19 cellular contexts compared by ENCODE assay signal in the genomic region with DNA sequence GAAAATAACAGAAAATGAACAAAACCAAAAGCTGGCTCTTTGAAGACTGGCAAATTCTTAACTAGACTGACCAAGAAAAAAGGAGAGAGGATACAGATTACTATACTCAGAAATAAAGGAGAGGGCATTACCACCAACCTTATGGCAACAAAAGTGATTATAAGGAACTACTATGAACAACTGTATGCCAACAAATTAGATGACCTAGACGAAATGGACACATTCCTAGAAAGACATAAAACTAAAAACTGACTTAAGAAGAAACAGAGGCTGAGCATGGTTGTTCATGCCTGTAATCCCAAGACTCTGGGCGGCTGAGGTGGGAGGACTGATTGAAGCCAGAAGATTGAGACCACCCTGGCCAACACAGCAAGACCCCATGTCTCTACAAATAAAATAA. TPM values are rescaled to one million over a fixed set of nuclear protein-coding genes. Genes with fewer than 3 reads are reported as not detected.
DNase-seq lines count a peak whose midpoint lies in the region; ATAC-seq, FAIRE-seq and TF ChIP-seq lines count a peak whose summit lies in the region.
"Had no signal": no experiment of that assay in that cellular context is flagged by ENCODE, and none has a peak within 500 bp of the region (broad histone marks: within the 10 kb centered on the region; RNA-seq: fewer than 3 reads in every experiment).

No MANE protein-coding gene starts in this region.

- TF ChIP-seq EP300 in HepG2 (IDR thresholded peaks at IDR 0.05; ENCODE audit: low read depth in 2 of 2, low read length in 2 of 2): no peak
- no peak for TF ChIP-seq EP300 in HepG2 (CRISPR knock-in tag; IDR thresholded peaks at IDR 0.05; ENCODE audit: borderline replicate concordance)

- H2BK12ac ChIP-seq in trophoblast cell (ENCODE audit: low read length) (no peak overlapping the region), H9 (ENCODE audit: insufficient read length, low read depth, low read length) (no peak overlapping the region)

- no peak overlapping the region for H3K4me2 ChIP-seq in HepG2 (ENCODE audit: low read depth, low read length)
- H3K4me2 ChIP-seq in trophoblast cell (ENCODE audit: low read length): no peak overlapping the region
- H3K4me2 ChIP-seq in H9 (ENCODE audit: insufficient read depth, insufficient read length, low read length): no peak overlapping the region

- H4K20me1 ChIP-seq in HepG2 (ENCODE audit: insufficient read depth, low read length) (peaks cover 31% of the 10 kb centered on the region; the same call in 1 of the 2 replicates), H9 (ENCODE audit: control insufficient read depth, insufficient read depth, insufficient read length) (no peaks in the 10 kb centered on the region)

- H3K4me3 Mint-ChIP-seq in activated CD8-positive, alpha-beta memory T cell treated with anti-CD3 and anti-CD28 coated beads, Interleukin-2, amount 10 ng/mL, durations not matched to agents 7 days and 5 days: no peak overlapping the region
- no peak overlapping the region for H3K4me3 Mint-ChIP-seq in activated B cell treated with CpG ODN at 0.5 μM for 24 hours
- no peak overlapping the region for H3K4me3 Mint-ChIP-seq in H9
- H3K4me3 Mint-ChIP-seq: B cell; CD8-positive, alpha-beta T cell had no signal

- BruUV-seq in HepG2 (replicated peaks; lab: Mats Ljungman, UMichigan): no TSS peak

- peak overlapping the region; percentile 29 for H3K27ac Mint-ChIP-seq in activated CD8-positive, alpha-beta memory T cell treated with anti-CD3 and anti-CD28 coated beads, Interleukin-2, amount 10 ng/mL, durations not matched to agents 7 days and 5 days
- H3K27ac Mint-ChIP-seq in activated B cell treated with CpG ODN at 0.5 μM for 24 hours: peak overlapping the region; percentile 30
- no peak overlapping the region for H3K27ac Mint-ChIP-seq in H9
- H3K27ac Mint-ChIP-seq: B cell; CD8-positive, alpha-beta T cell had no signal

- peaks cover 3% of the 10 kb centered on the region for H3K9me3 Mint-ChIP-seq in activated CD8-positive, alpha-beta memory T cell treated with anti-CD3 and anti-CD28 coated beads, Interleukin-2, amount 10 ng/mL, durations not matched to agents 7 days and 5 days (ENCODE audit: low read depth)
- H3K9me3 Mint-ChIP-seq in activated B cell treated with CpG ODN at 0.5 μM for 24 hours (no peaks in the 10 kb centered on the region), H9 (no peaks in the 10 kb centered on the region)
- H3K9me3 Mint-ChIP-seq: CD8-positive, alpha-beta T cell had no signal

- no peaks in the 10 kb centered on the region for H3K4me1 ChIP-seq in HepG2 (ENCODE audit: insufficient read depth, low read length)
- H3K4me1 ChIP-seq in right lobe of liver: peaks cover 0 to 8% (median 3%) of the 10 kb centered on the region in 4 donors
- peaks cover 0 to 3% of the 10 kb centered on the region in 2 experiments for H3K4me1 ChIP-seq in trophoblast cell (ENCODE audit: control insufficient read depth in 1 of 2, insufficient read depth in 2 of 2, low read length in 2 of 2)
- H3K4me1 ChIP-seq in H9 (ENCODE audit: insufficient read depth, low read length): no peaks in the 10 kb centered on the region

- H3K36me3 ChIP-seq in HepG2 (replicated peaks in 1 of 2; ENCODE audit: control insufficient read depth in 1 of 2, insufficient read depth in 2 of 2, low read length in 2 of 2): peaks cover 15 to 53% of the 10 kb centered on the region in 2 experiments
- peaks cover 0 to 5% (median 2%) of the 10 kb centered on the region in 4 donors for H3K36me3 ChIP-seq in right lobe of liver
- peaks cover 5 to 7% of the 10 kb centered on the region in 2 experiments for H3K36me3 ChIP-seq in trophoblast cell (ENCODE audit: control insufficient read depth in 1 of 2, insufficient read depth in 2 of 2, low read length in 2 of 2)

- intact Hi-C loops in HepG2 (cut with micrococcal nuclease; ENCODE audit: unreplicated experiment): no loop called here
- intact Hi-C loops in right lobe of liver (cut with DNase I): no loop called here
- intact Hi-C loops in activated B cell treated with CpG ODN at 0.5 μM for 24 hours (cut with micrococcal nuclease): no loop called here

- H3K79me2 ChIP-seq in HepG2 (ENCODE audit: insufficient read depth, low read length) (peaks cover 65% of the 10 kb centered on the region), trophoblast cell (ENCODE audit: control insufficient read depth, insufficient read depth, low read length, poor library complexity) (peaks cover 3% of the 10 kb centered on the region), H9 (ENCODE audit: insufficient read depth, low read length) (no peaks in the 10 kb centered on the region)

- H3K27me3 ChIP-seq in HepG2 (ENCODE audit: control insufficient read depth in 1 of 2, insufficient read depth in 2 of 2, low read length in 2 of 2) (no peaks in the 10 kb centered on the region), right lobe of liver (no peaks in the 10 kb centered on the region), trophoblast cell (ENCODE audit: insufficient read depth, low read length) (no peaks in the 10 kb centered on the region), H9 (ENCODE audit: insufficient read depth, low read length) (no peaks in the 10 kb centered on the region)
- H3K27me3 ChIP-seq: BLaER1 treated with 17β-estradiol and CSF1 and Interleukin-3, amounts not matched to agents 10 nM and 100 nM had no signal

- H2AK5ac ChIP-seq in trophoblast cell (ENCODE audit: low read length): no peak overlapping the region
- H2AK5ac ChIP-seq in H9 (ENCODE audit: insufficient read length, low read length): no peak overlapping the region

- peaks cover 69% of the 10 kb centered on the region for H3K4me1 Mint-ChIP-seq in activated CD8-positive, alpha-beta memory T cell treated with anti-CD3 and anti-CD28 coated beads, Interleukin-2, amount 10 ng/mL, durations not matched to agents 7 days and 5 days
- H3K4me1 Mint-ChIP-seq in activated B cell treated with CpG ODN at 0.5 μM for 24 hours (peaks cover 42% of the 10 kb centered on the region), H9 (peaks cover 5 to 11% of the 10 kb centered on the region in 2 experiments)

- no peak overlapping the region for H2AFZ ChIP-seq in HepG2 (ENCODE audit: low read length)
- no peak overlapping the region for H2AFZ ChIP-seq in trophoblast cell (ENCODE audit: insufficient read depth, low read length, poor library complexity)
- no peak overlapping the region for H2AFZ ChIP-seq in H9 (ENCODE audit: low read length)

- H2BK5ac ChIP-seq in trophoblast cell (ENCODE audit: low read depth, low read length, poor library complexity) (no peak overlapping the region), H9 (ENCODE audit: insufficient read length, low read length) (no peak overlapping the region)

- no peak for TF ChIP-seq RAD21 in HepG2 (CRISPR knock-in tag; IDR thresholded peaks at IDR 0.05)

- no peaks in the 10 kb centered on the region for H3K27me3 Mint-ChIP-seq in activated CD8-positive, alpha-beta memory T cell treated with anti-CD3 and anti-CD28 coated beads, Interleukin-2, amount 10 ng/mL, durations not matched to agents 7 days and 5 days
- H3K27me3 Mint-ChIP-seq in activated B cell treated with CpG ODN at 0.5 μM for 24 hours: no peaks in the 10 kb centered on the region
- H3K27me3 Mint-ChIP-seq in H9 (ENCODE audit: low read depth): no peaks in the 10 kb centered on the region
- H3K27me3 Mint-ChIP-seq: B cell had no signal

- no peak overlapping the region for H2BK15ac ChIP-seq in H9 (ENCODE audit: low read depth, low read length)

- POLR2A ChIA-PET in HepG2 (lab: Yijun Ruan, JAX): no interaction called here
- POLR2A ChIA-PET in activated B cell treated with CpG ODN at 0.5 μM for 24 hours (lab: Charles Lee): no interaction called here

- ATAC-seq in activated CD8-positive, alpha-beta memory T cell treated with anti-CD3 and anti-CD28 coated beads, Interleukin-2, amount 10 ng/mL, durations not matched to agents 7 days and 5 days: no peak
- no peak for ATAC-seq in HepG2
- ATAC-seq in right lobe of liver: no peak
- no peak for ATAC-seq in activated B cell treated with CpG ODN at 0.5 μM for 24 hours (ENCODE audit: low read depth)
- ATAC-seq: CD8-positive, alpha-beta T cell had no signal

- no peak for TF ChIP-seq POLR2A in HepG2 (IDR thresholded peaks at IDR 0.05; ENCODE audit: insufficient read depth in 1 of 2, low read depth in 2 of 2, low read length in 2 of 2)
- TF ChIP-seq POLR2A in right lobe of liver (IDR thresholded peaks at IDR 0.05): no peak

- H4K5ac ChIP-seq in H9 (ENCODE audit: insufficient read length, low read depth, low read length): no peak overlapping the region

- H3K9me3 ChIP-seq in HepG2 (ENCODE audit: low read length) (no peaks in the 10 kb centered on the region), right lobe of liver (no peaks in the 10 kb centered on the region), trophoblast cell (ENCODE audit: insufficient read depth, low read depth, low read length) (no peaks in the 10 kb centered on the region), H9 (ENCODE audit: control insufficient read depth, low read depth, low read length) (no peaks in the 10 kb centered on the region)
- H3K9me3 ChIP-seq: HAP-1 had no signal

- CTCF ChIA-PET in activated CD8-positive, alpha-beta memory T cell treated with anti-CD3 and anti-CD28 coated beads, Interleukin-2, amount 10 ng/mL, durations not matched to agents 7 days and 5 days (lab: Charles Lee): interaction anchor here (1.0 kb wide), 1 partner anchor 254 kb away, joined by 3 read pairs; no protein-coding TSS in a partner anchor
- CTCF ChIA-PET in HepG2 (lab: Yijun Ruan, JAX; ENCODE audit: low intra/inter-chr PET ratio, low total read pairs): no interaction called here
- CTCF ChIA-PET in activated B cell treated with CpG ODN at 0.5 μM for 24 hours (lab: Charles Lee): no interaction called here

- H3K27ac ChIP-seq in HepG2 (ENCODE audit: extremely low read length, insufficient read depth, low read length): no peak overlapping the region
- H3K27ac ChIP-seq in right lobe of liver: no peak overlapping the region
- no peak overlapping the region for H3K27ac ChIP-seq in trophoblast cell (ENCODE audit: low read depth, low read length)
- no peak overlapping the region for H3K27ac ChIP-seq in H9 (ENCODE audit: insufficient read length, low read depth, low read length)
- H3K27ac ChIP-seq: BLaER1 treated with 17β-estradiol and CSF1 and Interleukin-3, amounts not matched to agents 10 nM and 100 nM; HL-60 had no signal

- FAIRE-seq in HepG2 (lab: Jason Lieb, UNC): no peak
- FAIRE-seq: H1 had no signal

- no peak overlapping the region for H3K18ac ChIP-seq in trophoblast cell (ENCODE audit: low read length)
- no peak overlapping the region for H3K18ac ChIP-seq in H9 (ENCODE audit: insufficient read length, low read depth, low read length)

- H3K23me2 ChIP-seq in H9 (ENCODE audit: insufficient read length, low read depth, low read length, poor library complexity, severe bottlenecking): no peaks in the 10 kb centered on the region

- H3K4me3 ChIP-seq in HepG2 (replicated peaks in 1 of 3; ENCODE audit: insufficient read depth in 1 of 3, low read depth in 2 of 3, low read length in 3 of 3): no peak overlapping the region
- no peak overlapping the region for H3K4me3 ChIP-seq in right lobe of liver
- H3K4me3 ChIP-seq in trophoblast cell (ENCODE audit: low read depth, low read length): no peak overlapping the region
- H3K4me3 ChIP-seq: BLaER1 treated with 17β-estradiol and CSF1 and Interleukin-3, amounts not matched to agents 10 nM and 100 nM; HAP-1 had no signal

- H3K4ac ChIP-seq in trophoblast cell (ENCODE audit: low read depth, low read length): peak overlapping the region; percentile 14
- no peak overlapping the region for H3K4ac ChIP-seq in H9 (ENCODE audit: low read depth, low read length)

- H3T11ph ChIP-seq in H9 (ENCODE audit: low read length): no peak overlapping the region

- H2BK20ac ChIP-seq in H9 (ENCODE audit: low read depth, low read length, poor library complexity, severe bottlenecking): no peak overlapping the region

- no peak for TF ChIP-seq CTCF in HepG2 (CRISPR knock-in tag; IDR thresholded peaks at IDR 0.05)
- no peak for TF ChIP-seq CTCF in right lobe of liver (IDR thresholded peaks at IDR 0.05)
- TF ChIP-seq CTCF in activated B cell treated with CpG ODN at 0.5 μM for 24 hours (IDR thresholded peaks at IDR 0.05): no peak
- no peak for TF ChIP-seq CTCF in H9 (conservative IDR thresholded peaks at IDR 0.05)

- H3K23ac ChIP-seq in trophoblast cell (ENCODE audit: low read length) (no peak overlapping the region), H9 (ENCODE audit: insufficient read length, low read depth, low read length) (no peak overlapping the region)

- H3K56ac ChIP-seq in H9 (ENCODE audit: insufficient read length, low read depth, low read length): no peak overlapping the region

- DNase-seq in activated CD8-positive, alpha-beta memory T cell treated with anti-CD3 and anti-CD28 coated beads, Interleukin-2, amount 10 ng/mL, durations not matched to agents 7 days and 5 days: no peak
- no peak for DNase-seq in activated CD8-positive, alpha-beta memory T cell treated with anti-CD3 and anti-CD28 coated beads for 24 hours
- DNase-seq in HepG2 (ENCODE audit: low spot score) (no peak), right lobe of liver (no peak), activated B cell treated with CpG ODN at 0.5 μM for 24 hours (no peak), trophoblast cell (no peak), H9 (no peak), NCI-H146 (lab: John Stamatoyannopoulos, UW) (no peak)
- DNase-seq: 8988T; Calu3; CD8-positive, alpha-beta T cell; DMS79 treated with DMSO at 0.1 percent for 48 hours; GF-D8; IMR-90 had no signal

- H4K8ac ChIP-seq in trophoblast cell (ENCODE audit: low read depth, low read length) (no peak overlapping the region), H9 (replicated peaks; ENCODE audit: insufficient read length, low read depth, low read length) (no peak overlapping the region)

- H4K12ac ChIP-seq in trophoblast cell (ENCODE audit: low read depth, low read length): no peak overlapping the region

- 100% methylated on average over 2 of the region's 2 CpGs for WGBS in HepG2 (ENCODE audit: low lambda C conversion rate)
- 84% methylated on average over 2 of the region's 2 CpGs for WGBS in right lobe of liver (ENCODE audit: insufficient coverage, low coverage, low lambda C conversion rate, missing lambda C conversion rate)
- WGBS in trophoblast cell (ENCODE audit: extremely low coverage, insufficient coverage, insufficient read length): no CpG with 5 or more reads among the region's 2 CpGs
- no CpG with 5 or more reads among the region's 2 CpGs for WGBS in H9 (ENCODE audit: extremely low coverage, insufficient read length, low lambda C conversion rate)

- H2BK120ac ChIP-seq in trophoblast cell (ENCODE audit: insufficient read depth, low read length, poor library complexity) (no peak overlapping the region), H9 (ENCODE audit: low read depth, low read length, poor library complexity, severe bottlenecking) (no peak overlapping the region)

- no peak overlapping the region for H3K9ac ChIP-seq in HepG2 (ENCODE audit: insufficient read depth, low read depth, low read length)
- H3K9ac ChIP-seq in trophoblast cell (ENCODE audit: low read length): no peak overlapping the region
- no peak overlapping the region for H3K9ac ChIP-seq in H9 (ENCODE audit: extremely low read depth, insufficient read length, low read length)
- H3K9ac ChIP-seq: BLaER1 treated with 17β-estradiol and CSF1 and Interleukin-3, amounts not matched to agents 10 nM and 100 nM had no signal

- H3K14ac ChIP-seq in trophoblast cell (ENCODE audit: low read length): no peak overlapping the region
- no peak overlapping the region for H3K14ac ChIP-seq in H9 (ENCODE audit: insufficient read depth, low read length)

- H3K79me1 ChIP-seq in trophoblast cell (ENCODE audit: low read length) (no peaks in the 10 kb centered on the region), H9 (ENCODE audit: insufficient read depth, low read depth, low read length, poor library complexity, severe bottlenecking) (peaks cover 7% of the 10 kb centered on the region)

- in situ Hi-C loops in HepG2 (cut with HindIII; ENCODE audit: extremely low pct_ligation_motif_present, low pct_unique_long_range_greater_than_20kb): no loop called here

- H4K91ac ChIP-seq in trophoblast cell (ENCODE audit: low read depth, low read length) (no peak overlapping the region), H9 (ENCODE audit: insufficient read length, low read depth, low read length) (no peak overlapping the region)

- peaks cover 72% of the 10 kb centered on the region for H3K36me3 Mint-ChIP-seq in activated CD8-positive, alpha-beta memory T cell treated with anti-CD3 and anti-CD28 coated beads, Interleukin-2, amount 10 ng/mL, durations not matched to agents 7 days and 5 days
- H3K36me3 Mint-ChIP-seq in activated B cell treated with CpG ODN at 0.5 μM for 24 hours (ENCODE audit: low read depth): peaks cover 70% of the 10 kb centered on the region
- H3K36me3 Mint-ChIP-seq in H9 (ENCODE audit: insufficient read depth in 1 of 3, low read depth in 3 of 3): peaks cover 4 to 15% (median 4%) of the 10 kb centered on the region in 3 experiments; a peak in 6 of 7 replicates

RNA-seq across cellular contexts. Expression of a gene that starts 33.5 kb away (rescaled TPM):
- total RNA-seq in activated CD8-positive, alpha-beta memory T cell treated with anti-CD3 and anti-CD28 coated beads, Interleukin-2, amount 10 ng/mL, durations not matched to agents 7 days and 5 days: 10 to 100 TPM; 56.9 to 70.9 TPM
- 136 and 161 TPM in 2 replicates for total RNA-seq in HepG2 (2016; rRNA removed; fragmentation: Illumina TruSeq; extraction: Trizol)
- total RNA-seq in HepG2 (2016; cell fraction: cytosol; rRNA removed; fragmentation: Illumina TruSeq; extraction: Trizol; ENCODE audit: low read depth): 14.0 and 17.1 TPM in 2 replicates
- 135 and 149 TPM in 2 replicates for total RNA-seq in HepG2 (2016; cell fraction: insoluble cytoplasmic fraction; rRNA removed; fragmentation: Illumina TruSeq; extraction: Trizol)
- total RNA-seq in HepG2 (2016; cell fraction: membrane; rRNA removed; fragmentation: Illumina TruSeq; extraction: Trizol): 40.4 and 43.8 TPM in 2 replicates
- total RNA-seq in HepG2 (2016; cell fraction: nucleus; rRNA removed; fragmentation: Illumina TruSeq; extraction: Trizol): 93.4 and 104 TPM in 2 replicates
- 137 and 161 TPM in 2 replicates for polyA plus RNA-seq in HepG2 (2011; rRNA removed)
- polyA plus RNA-seq in HepG2 (2011; cell fraction: cytosol; rRNA removed): 124 and 126 TPM in 2 replicates
- polyA plus RNA-seq in HepG2 (2011; cell fraction: nucleus; rRNA removed): 271 and 292 TPM in 2 replicates
- 99.8 and 102 TPM in 2 replicates for polyA plus RNA-seq in HepG2 (2012)
- 9.6 and 11.2 TPM in 2 replicates for polyA plus RNA-seq in HepG2 (2016; cell fraction: cytosol; fragmentation: Illumina TruSeq; extraction: Trizol; ENCODE audit: low read depth)
- 107 and 117 TPM in 2 replicates for polyA plus RNA-seq in HepG2 (2016; cell fraction: insoluble cytoplasmic fraction; fragmentation: Illumina TruSeq; extraction: Trizol; ENCODE audit: low read depth)
- 20.1 and 21.8 TPM in 2 replicates for polyA plus RNA-seq in HepG2 (2016; cell fraction: membrane; fragmentation: Illumina TruSeq; extraction: Trizol; ENCODE audit: low read depth)
- 123 and 137 TPM in 2 replicates for polyA plus RNA-seq in HepG2 (2016; cell fraction: nucleus; fragmentation: Illumina TruSeq; extraction: Trizol; ENCODE audit: insufficient read depth, low read depth)
- polyA minus RNA-seq in HepG2 (2011; rRNA and poly(A)+ RNA removed; ENCODE audit: low replicate concordance): 113 and 272 TPM in 2 replicates
- 117 and 119 TPM in 2 replicates for polyA minus RNA-seq in HepG2 (2011; cell fraction: cytosol; rRNA and poly(A)+ RNA removed)
- polyA minus RNA-seq in HepG2 (2011; cell fraction: nucleus; rRNA and poly(A)+ RNA removed): 108 and 134 TPM in 2 replicates
- total RNA-seq in right lobe of liver: 10 to 100 TPM; 27.6 to 39.3 (median 34.6) TPM
- total RNA-seq in activated B cell treated with CpG ODN at 0.5 μM for 24 hours: 58.3 and 60.2 TPM in 2 replicates
- 61.7 TPM in 2 replicates for polyA plus RNA-seq in trophoblast cell (2013)
- total RNA-seq in H9 (2021): 93.9 and 94.2 TPM in 2 replicates

Comparison
In these comparisons a context has a peak if more than half of its experiments do, and no peak if none do; other contexts are left out.
1. H3K27ac Mint-ChIP-seq: peak in activated CD8-positive, alpha-beta memory T cell treated with anti-CD3 and anti-CD28 coated beads, Interleukin-2, amount 10 ng/mL, durations not matched to agents 7 days and 5 days (single experiment) and activated B cell treated with CpG ODN at 0.5 μM for 24 hours (single experiment); none in H9 (0 of 3).